In the genomic region with DNA sequence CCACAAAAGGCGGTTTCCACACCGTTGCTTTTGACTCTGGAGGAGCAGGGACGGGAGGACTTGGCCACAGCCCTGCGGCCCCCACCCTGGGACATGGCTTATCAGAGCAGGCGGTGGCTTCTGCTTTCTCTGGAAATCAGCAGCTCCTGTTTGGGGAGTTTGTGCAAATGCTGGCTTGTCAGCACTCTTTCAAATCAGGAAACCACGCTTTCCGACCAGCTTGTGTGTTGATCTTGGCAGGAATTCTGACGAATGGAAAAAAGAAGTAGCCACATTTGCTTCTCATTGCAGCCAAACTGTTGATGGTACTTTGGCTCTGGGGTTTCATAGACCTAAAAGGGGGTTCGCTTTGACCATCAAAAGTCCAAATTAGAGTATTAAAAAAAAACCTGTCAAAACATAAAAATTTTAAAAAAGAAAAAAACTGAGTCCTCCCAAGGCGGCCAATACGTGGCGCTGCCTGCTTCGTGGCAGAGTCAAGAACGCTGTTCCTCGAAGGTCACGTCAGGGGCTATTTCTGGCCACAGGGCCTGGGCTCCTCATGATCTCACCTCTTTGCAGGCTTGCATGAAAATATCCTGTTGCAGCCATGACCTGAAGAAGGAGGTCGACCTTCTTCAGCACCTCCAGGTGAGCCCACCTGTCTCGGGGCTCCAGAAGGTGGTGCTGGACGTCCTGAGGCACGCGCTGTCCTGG, we compare ENCODE assay signal across 11 cellular contexts.
DNase-seq lines count a peak whose midpoint lies in the region; ATAC-seq and TF ChIP-seq lines count a peak whose summit lies in the region.
"Had no signal": no experiment of that assay in that cellular context is flagged by ENCODE, and none has a peak within 500 bp of the region (broad histone marks: within the 10 kb centered on the region; RNA-seq: fewer than 3 reads in every experiment).

No MANE protein-coding gene starts in this region.

- H3K27ac ChIP-seq in brain microvascular endothelial cell (no peak overlapping the region), left lung (peak overlapping the region in 1 of 2 donors; percentile 13), uterus (peak overlapping the region; percentile 17 to 54)

- DNase-seq in natural killer cell (no peak), brain microvascular endothelial cell (peak; percentile 77), left lung (peak in 1 of 2 donors; percentile 80), uterus (peak; percentile 42 to 59), NCI-H526 (lab: John Stamatoyannopoulos, UW) (no peak)
- DNase-seq in natural killer cell treated with Interleukin-12 subunit alpha and Interleukin-12 subunit beta and Interleukin-15 and Interleukin-18, amount 100 ng/mL, for 72 hours (ENCODE audit: low spot score), result no peak
- DNase-seq: DMS 273 treated with DMSO at 0.1 percent for 48 hours had no signal

- peak overlapping the region in 1 of 2 donors; percentile 26 for H3K27ac Mint-ChIP-seq in natural killer cell
- H3K27ac Mint-ChIP-seq in natural killer cell treated with Interleukin-12 subunit alpha and Interleukin-12 subunit beta and Interleukin-15 and Interleukin-18, amount 100 ng/mL, for 72 hours, result no peak overlapping the region
- H3K27ac Mint-ChIP-seq: stimulated activated naive CD8-positive, alpha-beta T cell treated with anti-CD3 and anti-CD28 coated beads, Interleukin-15, Interleukin-2, amounts not matched to agents 100 ng/mL and 50 ng/mL, for 24 hours; WTC11 had no signal

- no peaks in the 10 kb centered on the region for H3K27me3 Mint-ChIP-seq in natural killer cell (ENCODE audit: low read depth in 2 of 2)
- H3K27me3 Mint-ChIP-seq in natural killer cell treated with Interleukin-12 subunit alpha and Interleukin-12 subunit beta and Interleukin-15 and Interleukin-18, amount 100 ng/mL, for 72 hours, result no peaks in the 10 kb centered on the region

- H3K4me3 ChIP-seq in brain microvascular endothelial cell (ENCODE audit: low read depth, low read length) (no peak overlapping the region), left lung (no peak overlapping the region), uterus (no peak overlapping the region)

- H3K4me1 ChIP-seq in left lung (peaks cover 10 to 14% of the 10 kb centered on the region in 2 donors), uterus (peaks cover 5 to 7% of the 10 kb centered on the region in 2 donors)

- intact Hi-C loops in natural killer cell (cut with micrococcal nuclease) (no loop called here), left lung (cut with DNase I) (loop anchor here in 1 of 2 donors (5.0 kb wide), 1 partner anchor 103 kb away; no protein-coding TSS in a partner anchor), uterus (cut with DNase I; ENCODE audit: low total_unique reads) (no loop called here)

- H3K4me3 Mint-ChIP-seq in natural killer cell, result no peak overlapping the region
- no peak overlapping the region for H3K4me3 Mint-ChIP-seq in natural killer cell treated with Interleukin-12 subunit alpha and Interleukin-12 subunit beta and Interleukin-15 and Interleukin-18, amount 100 ng/mL, for 72 hours
- H3K4me3 Mint-ChIP-seq: stimulated activated naive CD8-positive, alpha-beta T cell treated with anti-CD3 and anti-CD28 coated beads, Interleukin-15, Interleukin-2, amounts not matched to agents 100 ng/mL and 50 ng/mL, for 24 hours; WTC11 had no signal

- TF ChIP-seq POLR2A in uterus (IDR thresholded peaks at IDR 0.05), result no peak

- H3K9me3 Mint-ChIP-seq in natural killer cell, result no peaks in the 10 kb centered on the region
- no peaks in the 10 kb centered on the region for H3K9me3 Mint-ChIP-seq in natural killer cell treated with Interleukin-12 subunit alpha and Interleukin-12 subunit beta and Interleukin-15 and Interleukin-18, amount 100 ng/mL, for 72 hours
- H3K9me3 Mint-ChIP-seq: stimulated activated naive CD8-positive, alpha-beta T cell treated with anti-CD3 and anti-CD28 coated beads, Interleukin-15, Interleukin-2, amounts not matched to agents 100 ng/mL and 50 ng/mL, for 24 hours; WTC11 had no signal

- peaks cover 16 to 32% of the 10 kb centered on the region in 2 donors for H3K4me1 Mint-ChIP-seq in natural killer cell
- peaks cover 8 to 15% of the 10 kb centered on the region in 2 donors for H3K4me1 Mint-ChIP-seq in natural killer cell treated with Interleukin-12 subunit alpha and Interleukin-12 subunit beta and Interleukin-15 and Interleukin-18, amount 100 ng/mL, for 72 hours (ENCODE audit: low read depth in 2 of 2)

- H3K9me3 ChIP-seq in left lung (no peaks in the 10 kb centered on the region), uterus (no peaks in the 10 kb centered on the region)

- in situ Hi-C loops in brain microvascular endothelial cell (cut with HindIII; ENCODE audit: low pct_ligation_motif_present, low sequenced_read_pairs), result no loop called here

- no peaks in the 10 kb centered on the region for H3K36me3 Mint-ChIP-seq in natural killer cell
- no peaks in the 10 kb centered on the region for H3K36me3 Mint-ChIP-seq in natural killer cell treated with Interleukin-12 subunit alpha and Interleukin-12 subunit beta and Interleukin-15 and Interleukin-18, amount 100 ng/mL, for 72 hours
- H3K36me3 Mint-ChIP-seq: WTC11 had no signal

- H3K27me3 ChIP-seq in brain microvascular endothelial cell (replicated peaks) (peaks cover 3% of the 10 kb centered on the region), left lung (peaks cover 0 to 36% of the 10 kb centered on the region in 2 donors), uterus (no peaks in the 10 kb centered on the region)

- ATAC-seq in natural killer cell (peak; percentile 66 to 87 (median 77)), left lung (peak; percentile 65), HG03521 (IDR thresholded peaks at IDR 0.05; ENCODE audit: unreplicated experiment) (no peak), HG03108 (IDR thresholded peaks at IDR 0.05; ENCODE audit: unreplicated experiment) (no peak)
- ATAC-seq in natural killer cell treated with Interleukin-12 subunit alpha and Interleukin-12 subunit beta and Interleukin-15 and Interleukin-18, amount 100 ng/mL, for 72 hours, result no peak
- ATAC-seq: WTC11 had no signal

- peak; percentile 49 for TF ChIP-seq CTCF in natural killer cell (IDR thresholded peaks at IDR 0.05)
- TF ChIP-seq CTCF in brain microvascular endothelial cell (IDR thresholded peaks at IDR 0.05; ENCODE audit: low read depth, low read length, missing control alignments), result peak; percentile 53
- TF ChIP-seq CTCF in left lung (IDR thresholded peaks at IDR 0.05), result no peak
- TF ChIP-seq CTCF in uterus (IDR thresholded peaks at IDR 0.05), result peak in 1 of 4 experiments; percentile 33

- H3K36me3 ChIP-seq in brain microvascular endothelial cell (replicated peaks) (no peaks in the 10 kb centered on the region), left lung (no peaks in the 10 kb centered on the region), uterus (no peaks in the 10 kb centered on the region)

Comparison
In these comparisons a context has a peak if more than half of its experiments do, and no peak if none do; other contexts are left out.
1. ATAC-seq: peak in natural killer cell (3 of 3) and left lung (single experiment); none in natural killer cell treated with Interleukin-12 subunit alpha and Interleukin-12 subunit beta and Interleukin-15 and Interleukin-18, amount 100 ng/mL, for 72 hours (0 of 2), HG03521 (single experiment) and HG03108 (single experiment).
2. DNase-seq: peak in brain microvascular endothelial cell (single experiment) and uterus (2 of 2); none in natural killer cell (single experiment), natural killer cell treated with Interleukin-12 subunit alpha and Interleukin-12 subunit beta and Interleukin-15 and Interleukin-18, amount 100 ng/mL, for 72 hours (single experiment) and NCI-H526 (0 of 2).
3. CTCF ChIP-seq: peak in natural killer cell (single experiment) and brain microvascular endothelial cell (single experiment); none in left lung (0 of 2).